Comparison of ENCODE assay signal across 14 cellular contexts in genomic region chr19:15249560-15249874, GRCh38. TPM values are rescaled to one million over a fixed set of nuclear protein-coding genes. Genes with fewer than 3 reads are reported as not detected.
DNase-seq lines count a peak whose midpoint lies in the region; ATAC-seq and TF ChIP-seq lines count a peak whose summit lies in the region.
"Had no signal": no experiment of that assay in that cellular context is flagged by ENCODE, and none has a peak within 500 bp of the region (broad histone marks: within the 10 kb centered on the region; RNA-seq: fewer than 3 reads in every experiment).

No MANE protein-coding gene starts in this region.

- TF ChIP-seq EP300 in esophagus muscularis mucosa (IDR thresholded peaks at IDR 0.05) (no peak), ovary (IDR thresholded peaks at IDR 0.05) (no peak)

- whole genome bisulfite sequencing in heart right ventricle, 2 donors, result 54 to 60% methylated on average over 5 of the region's 5 CpGs
- WGBS in esophagus muscularis mucosa, result 64% methylated on average over 5 of the region's 5 CpGs
- WGBS in ovary, 3 donors, result 31 to 37% (median 32%) methylated on average over 5 of the region's 5 CpGs

- TF ChIP-seq CTCF in heart right ventricle (IDR thresholded peaks at IDR 0.05) (no peak), esophagus muscularis mucosa (IDR thresholded peaks at IDR 0.05) (no peak), ovary (IDR thresholded peaks at IDR 0.05) (no peak), uterus (IDR thresholded peaks at IDR 0.05) (peak in 1 of 4 experiments; percentile 8)

- H3K4me1 ChIP-seq in heart right ventricle (peaks cover 60 to 98% (median 87%) of the 10 kb centered on the region in 9 donors), esophagus muscularis mucosa (peaks cover 87 to 97% (median 90%) of the 10 kb centered on the region in 4 donors), ovary (ENCODE audit: insufficient read depth) (peaks cover 49% of the 10 kb centered on the region), uterus (peaks cover 36 to 70% of the 10 kb centered on the region in 2 donors)

- H3K27ac ChIP-seq in heart right ventricle, result peak overlapping the region; percentile 84 to 94 (median 92)
- peak overlapping the region; percentile 77 to 90 (median 86) for H3K27ac ChIP-seq in esophagus muscularis mucosa (replicated peaks in 1 of 4)
- peak overlapping the region; percentile 52 to 75 for H3K27ac ChIP-seq in ovary
- H3K27ac ChIP-seq in uterus, result peak overlapping the region; percentile 83 to 89

- ATAC-seq in heart right ventricle (no peak), left ventricle myocardium superior (no peak), HG03139 (IDR thresholded peaks at IDR 0.05; ENCODE audit: unreplicated experiment) (no peak), GM18858 (IDR thresholded peaks at IDR 0.05; ENCODE audit: unreplicated experiment) (no peak)

- peak overlapping the region in 2 of 10 donors; percentile 2 to 11 for H3K4me3 ChIP-seq in heart right ventricle
- peak overlapping the region in 2 of 4 donors; percentile 11 to 16 for H3K4me3 ChIP-seq in esophagus muscularis mucosa
- no peak overlapping the region for H3K4me3 ChIP-seq in ovary
- no peak overlapping the region for H3K4me3 ChIP-seq in uterus

- no peaks in the 10 kb centered on the region for H3K9me3 ChIP-seq in heart right ventricle
- no peaks in the 10 kb centered on the region for H3K9me3 ChIP-seq in esophagus muscularis mucosa
- H3K9me3 ChIP-seq in ovary, result no peaks in the 10 kb centered on the region
- H3K9me3 ChIP-seq in uterus, result no peaks in the 10 kb centered on the region

- H3K36me3 ChIP-seq in heart right ventricle (peaks cover 0 to 89% (median 25%) of the 10 kb centered on the region in 9 donors), esophagus muscularis mucosa (peaks cover 16 to 71% (median 69%) of the 10 kb centered on the region in 4 donors), ovary (no peaks in the 10 kb centered on the region), uterus (no peaks in the 10 kb centered on the region)

- intact Hi-C loops in heart right ventricle (cut with DNase I), result loop anchor here in 4 of 10 donors (5.0 to 10.0 kb wide), 4 partner anchors 37 to 145 kb away; partner anchors contain the start of gene SYDE1 (in 1 of the 4)
- intact Hi-C loops in left ventricle myocardium superior (cut with micrococcal nuclease), result no loop called here
- intact Hi-C loops in esophagus muscularis mucosa (cut with DNase I), result loop anchor here (5.0 kb wide), 1 partner anchor 203 kb away; no protein-coding TSS in a partner anchor
- intact Hi-C loops in ovary (cut with DNase I), result no loop called here
- intact Hi-C loops in uterus (cut with DNase I; ENCODE audit: low total_unique reads), result no loop called here

- TF ChIP-seq POLR2A in esophagus muscularis mucosa (IDR thresholded peaks at IDR 0.05; ENCODE audit: low read depth) (no peak), ovary (IDR thresholded peaks at IDR 0.05) (no peak), uterus (IDR thresholded peaks at IDR 0.05) (no peak)

- DNase-seq in heart right ventricle (no peak), left ventricle myocardium superior (no peak), esophagus muscularis mucosa (ENCODE audit: extremely low spot score) (no peak), ovary (no peak), uterus (no peak), NCI-H146 treated with DMSO at 0.1 percent for 48 hours (lab: John Stamatoyannopoulos, UW; ENCODE audit: unreplicated experiment) (no peak)
- DNase-seq: activated CD4-positive, alpha-beta T cell treated with anti-CD3 and anti-CD28 coated beads, Interleukin-2, amount 50 U/mL, for 4 hours; activated naive CD8-positive, alpha-beta T cell treated with anti-CD3 and anti-CD28 coated beads for 36 hours; KG1; NCI-H2171 treated with DMSO at 0.1 percent for 48 hours; stimulated activated naive CD4-positive, alpha-beta T cell had no signal

- H3K27me3 ChIP-seq in heart right ventricle (no peaks in the 10 kb centered on the region), esophagus muscularis mucosa (no peaks in the 10 kb centered on the region), ovary (no peaks in the 10 kb centered on the region), uterus (no peaks in the 10 kb centered on the region)

RNA-seq across cellular contexts. Expression of gene EPHX3, which starts 17.3 kb away (rescaled TPM):
- total RNA-seq in heart right ventricle (under 1 TPM in 5 of 10 donors, not detected in 5; 0.15 to 0.32 (median 0.17) TPM), left ventricle myocardium superior (not detected), esophagus muscularis mucosa (1 to 10 TPM in 1 of 4 donors, not detected in 3; 1.6 TPM), ovary (under 1 TPM in 6 of 7 donors, not detected in 1; 0.24 to 0.89 (median 0.49) TPM), uterus (under 1 TPM in 2 of 4 donors, not detected in 2; 0.35 to 0.64 TPM)
- polyA plus RNA-seq in heart right ventricle (under 1 TPM in 1 of 2 donors, not detected in 1; 0.20 TPM), ovary (under 1 TPM; 0.30 to 0.67 TPM)
- total RNA-seq: activated naive CD8-positive, alpha-beta T cell treated with anti-CD3 and anti-CD28 coated beads for 36 hours; lung microvascular endothelial cell had no signal

RNA-seq across cellular contexts. Expression of gene NOTCH3, which starts 48.7 kb away (rescaled TPM):
- total RNA-seq in heart right ventricle, result 10 to 100 TPM; 21.4 to 45.5 (median 35.3) TPM
- 10 to 100 TPM; 18.7 to 21.9 TPM for polyA plus RNA-seq in heart right ventricle
- total RNA-seq in left ventricle myocardium superior, result 22.8 TPM
- 10 to 100 TPM; 19.9 to 78.7 (median 49.1) TPM for total RNA-seq in esophagus muscularis mucosa
- 10 to 100 TPM in 5 of 7 donors, 1 to 10 TPM in 2; 6.1 to 47.6 (median 17.9) TPM for total RNA-seq in ovary
- polyA plus RNA-seq in ovary, result 10 to 100 TPM; 17.9 to 23.5 TPM
- 100 to 1,000 TPM in 2 of 4 donors, 10 to 100 TPM in 1, 1 to 10 TPM in 1; 9.4 to 166 (median 96.9) TPM for total RNA-seq in uterus
